ENCODE assay signal across 16 cellular contexts in genomic region chr18:13553449-13553848, GRCh38.
DNase-seq lines count a peak whose midpoint lies in the region; ATAC-seq, FAIRE-seq and TF ChIP-seq lines count a peak whose summit lies in the region.
"Had no signal": no experiment of that assay in that cellular context is flagged by ENCODE, and none has a peak within 500 bp of the region (broad histone marks: within the 10 kb centered on the region; RNA-seq: fewer than 3 reads in every experiment).

No MANE protein-coding gene starts in this region.

- POLR2A ChIA-PET in activated CD4-positive, alpha-beta memory T cell treated with anti-CD3 and anti-CD28 coated beads, Interleukin-2, amount 10 ng/mL, durations not matched to agents 7 days and 5 days (lab: Charles Lee), result no interaction called here
- POLR2A ChIA-PET in activated CD4-positive, alpha-beta memory T cell treated with anti-CD3 and anti-CD28 coated beads for 36 hours (lab: Charles Lee), result no interaction called here

- CTCF ChIA-PET in activated CD4-positive, alpha-beta memory T cell treated with anti-CD3 and anti-CD28 coated beads, Interleukin-2, amount 10 ng/mL, durations not matched to agents 7 days and 5 days (lab: Charles Lee), result no interaction called here
- CTCF ChIA-PET in activated CD4-positive, alpha-beta memory T cell treated with anti-CD3 and anti-CD28 coated beads for 36 hours (lab: Charles Lee), result interaction anchor here (0.8 to 1.0 kb wide), 2 partner anchors 76 to 268 kb away, joined by 3 to 4 read pairs; no protein-coding TSS in a partner anchor

- no peak for TF ChIP-seq CTCF in left ventricle myocardium inferior (IDR thresholded peaks at IDR 0.05; ENCODE audit: borderline replicate concordance)
- no peak for TF ChIP-seq CTCF in osteocyte (IDR thresholded peaks at IDR 0.05)

- H3K4me1 Mint-ChIP-seq in activated CD4-positive, alpha-beta memory T cell treated with anti-CD3 and anti-CD28 coated beads, Interleukin-2, amount 10 ng/mL, durations not matched to agents 7 days and 5 days, result peaks cover 6% of the 10 kb centered on the region
- H3K4me1 Mint-ChIP-seq in activated CD4-positive, alpha-beta memory T cell treated with anti-CD3 and anti-CD28 coated beads for 36 hours (ENCODE audit: low read depth), result peaks cover 16% of the 10 kb centered on the region
- H3K4me1 Mint-ChIP-seq in osteocyte (ENCODE audit: unreplicated experiment), result peaks cover 2% of the 10 kb centered on the region

- peak; percentile 6 for DNase-seq in activated CD4-positive, alpha-beta memory T cell treated with anti-CD3 and anti-CD28 coated beads, Interleukin-2, amount 10 ng/mL, durations not matched to agents 7 days and 5 days
- DNase-seq in activated CD4-positive, alpha-beta memory T cell treated with anti-CD3 and anti-CD28 coated beads for 36 hours, result no peak
- no peak for DNase-seq in left ventricle myocardium inferior
- no peak for DNase-seq in Right ventricle myocardium inferior (ENCODE audit: missing footprints)
- peak; percentile 17 for DNase-seq in osteocyte (ENCODE audit: extremely low spot score, unreplicated experiment)
- no peak for DNase-seq in urothelium cell line (ENCODE audit: low spot score)
- no peak for DNase-seq in NK-92 (lab: John Stamatoyannopoulos, UW; ENCODE audit: unreplicated experiment)
- no peak for DNase-seq in NCI-H146 treated with DMSO at 0.1 percent for 48 hours (lab: John Stamatoyannopoulos, UW; ENCODE audit: unreplicated experiment)
- DNase-seq: COR-L47, DMS153, H7 had no signal

- no peak for ATAC-seq in Right ventricle myocardium inferior
- ATAC-seq: CD8-positive, alpha-beta T cell; GM23338 had no signal

- H3K4me1 ChIP-seq in left ventricle myocardium inferior, result peaks cover 81% of the 10 kb centered on the region

- H3K27me3 Mint-ChIP-seq in activated CD4-positive, alpha-beta memory T cell treated with anti-CD3 and anti-CD28 coated beads, Interleukin-2, amount 10 ng/mL, durations not matched to agents 7 days and 5 days, result no peaks in the 10 kb centered on the region
- no peaks in the 10 kb centered on the region for H3K27me3 Mint-ChIP-seq in activated CD4-positive, alpha-beta memory T cell treated with anti-CD3 and anti-CD28 coated beads for 36 hours
- peaks cover 42% of the 10 kb centered on the region for H3K27me3 Mint-ChIP-seq in osteocyte (ENCODE audit: unreplicated experiment)

- intact Hi-C loops in activated CD4-positive, alpha-beta memory T cell treated with anti-CD3 and anti-CD28 coated beads for 36 hours (cut with micrococcal nuclease), result no loop called here
- intact Hi-C loops in left ventricle myocardium inferior (cut with micrococcal nuclease) (no loop called here), Right ventricle myocardium inferior (cut with DNase I) (no loop called here)

- no peak overlapping the region for H3K4me3 Mint-ChIP-seq in activated CD4-positive, alpha-beta memory T cell treated with anti-CD3 and anti-CD28 coated beads, Interleukin-2, amount 10 ng/mL, durations not matched to agents 7 days and 5 days
- H3K4me3 Mint-ChIP-seq in activated CD4-positive, alpha-beta memory T cell treated with anti-CD3 and anti-CD28 coated beads for 36 hours, result no peak overlapping the region
- H3K4me3 Mint-ChIP-seq in osteocyte (ENCODE audit: unreplicated experiment), result no peak overlapping the region
- H3K4me3 Mint-ChIP-seq: CD14-positive monocyte; CD8-positive, alpha-beta T cell; GM23338 had no signal

- FAIRE-seq in urothelium cell line (lab: Jason Lieb, UNC), result peak; percentile 84
- FAIRE-seq: D721Med had no signal

- no peak overlapping the region for H3K27ac Mint-ChIP-seq in activated CD4-positive, alpha-beta memory T cell treated with anti-CD3 and anti-CD28 coated beads, Interleukin-2, amount 10 ng/mL, durations not matched to agents 7 days and 5 days
- no peak overlapping the region for H3K27ac Mint-ChIP-seq in activated CD4-positive, alpha-beta memory T cell treated with anti-CD3 and anti-CD28 coated beads for 36 hours
- no peak overlapping the region for H3K27ac Mint-ChIP-seq in osteocyte (ENCODE audit: unreplicated experiment)
- H3K27ac Mint-ChIP-seq: CD14-positive monocyte; CD8-positive, alpha-beta T cell; GM23338 had no signal

- no peaks in the 10 kb centered on the region for H3K36me3 Mint-ChIP-seq in activated CD4-positive, alpha-beta memory T cell treated with anti-CD3 and anti-CD28 coated beads, Interleukin-2, amount 10 ng/mL, durations not matched to agents 7 days and 5 days (ENCODE audit: low read depth)
- H3K36me3 Mint-ChIP-seq in activated CD4-positive, alpha-beta memory T cell treated with anti-CD3 and anti-CD28 coated beads for 36 hours, result peaks cover 5% of the 10 kb centered on the region
- no peaks in the 10 kb centered on the region for H3K36me3 Mint-ChIP-seq in osteocyte (ENCODE audit: unreplicated experiment)

- no peaks in the 10 kb centered on the region for H3K36me3 ChIP-seq in left ventricle myocardium inferior

- no peaks in the 10 kb centered on the region for H3K9me3 Mint-ChIP-seq in activated CD4-positive, alpha-beta memory T cell treated with anti-CD3 and anti-CD28 coated beads, Interleukin-2, amount 10 ng/mL, durations not matched to agents 7 days and 5 days
- H3K9me3 Mint-ChIP-seq in activated CD4-positive, alpha-beta memory T cell treated with anti-CD3 and anti-CD28 coated beads for 36 hours, result no peaks in the 10 kb centered on the region
- H3K9me3 Mint-ChIP-seq in osteocyte (ENCODE audit: unreplicated experiment), result no peaks in the 10 kb centered on the region
- H3K9me3 Mint-ChIP-seq: CD8-positive, alpha-beta T cell; GM23338 had no signal

- no peaks in the 10 kb centered on the region for H3K27me3 ChIP-seq in left ventricle myocardium inferior (ENCODE audit: low read depth)

- H3K27ac ChIP-seq in left ventricle myocardium inferior (replicated peaks), result peak overlapping the region; percentile 81
- H3K27ac ChIP-seq: 22Rv1 had no signal

- H3K4me3 ChIP-seq in left ventricle myocardium inferior, result no peak overlapping the region
- H3K4me3 ChIP-seq: GM23338 had no signal

- H3K9me3 ChIP-seq in left ventricle myocardium inferior (replicated peaks), result no peaks in the 10 kb centered on the region

Comparison
In these comparisons a context has a peak if more than half of its experiments do, and no peak if none do; other contexts are left out.
1. DNase-seq: peak in activated CD4-positive, alpha-beta memory T cell treated with anti-CD3 and anti-CD28 coated beads, Interleukin-2, amount 10 ng/mL, durations not matched to agents 7 days and 5 days (single experiment) and osteocyte (single experiment); none in activated CD4-positive, alpha-beta memory T cell treated with anti-CD3 and anti-CD28 coated beads for 36 hours (single experiment), left ventricle myocardium inferior (single experiment), Right ventricle myocardium inferior (single experiment), urothelium cell line (single experiment), NK-92 (single experiment) and NCI-H146 treated with DMSO at 0.1 percent for 48 hours (single experiment).